ENCODE assay signal across 8 cellular contexts in genomic region chr13:110955072-110955503, GRCh38. TPM values are rescaled to one million over a fixed set of nuclear protein-coding genes. Genes with fewer than 3 reads are reported as not detected.
DNase-seq lines count a peak whose midpoint lies in the region; ATAC-seq and TF ChIP-seq lines count a peak whose summit lies in the region.
"Not testable (repeated sequence)": the region's sequence is repeated elsewhere in the genome, so short reads cannot be mapped to it uniquely, and the experiment has no call there.

No MANE protein-coding gene starts in this region.

- not testable (repeated sequence) for H3K9me3 ChIP-seq in left lung

- H3K4me1 ChIP-seq in left lung = not testable (repeated sequence)

- not testable (repeated sequence) for H3K27me3 ChIP-seq in left lung

- H3K4me3 Mint-ChIP-seq in dendritic cell treated with granulocyte-macrophage colony-stimulating factor and Interleukin-4, amounts not matched to agents 40 ng/mL and 50 ng/mL, for 4 days = not testable (repeated sequence)

- not testable (repeated sequence) for H3K27ac ChIP-seq in left lung

- peaks cover 21% of the 10 kb centered on the region for H3K9me3 Mint-ChIP-seq in dendritic cell treated with granulocyte-macrophage colony-stimulating factor and Interleukin-4, amounts not matched to agents 40 ng/mL and 50 ng/mL, for 4 days

- intact Hi-C loops in dendritic cell treated with granulocyte-macrophage colony-stimulating factor and Interleukin-4, amounts not matched to agents 40 ng/mL and 50 ng/mL, for 4 days (cut with micrococcal nuclease); left lung (cut with DNase I): not testable (repeated sequence)

- H3K4me1 Mint-ChIP-seq in dendritic cell treated with granulocyte-macrophage colony-stimulating factor and Interleukin-4, amounts not matched to agents 40 ng/mL and 50 ng/mL, for 4 days (ENCODE audit: low read depth) = peaks cover 13% of the 10 kb centered on the region

- H3K27ac Mint-ChIP-seq in dendritic cell treated with granulocyte-macrophage colony-stimulating factor and Interleukin-4, amounts not matched to agents 40 ng/mL and 50 ng/mL, for 4 days = peak overlapping the region; percentile 72

- H3K36me3 Mint-ChIP-seq in dendritic cell treated with granulocyte-macrophage colony-stimulating factor and Interleukin-4, amounts not matched to agents 40 ng/mL and 50 ng/mL, for 4 days (ENCODE audit: low read depth) = not testable (repeated sequence)

- H3K27me3 Mint-ChIP-seq in dendritic cell treated with granulocyte-macrophage colony-stimulating factor and Interleukin-4, amounts not matched to agents 40 ng/mL and 50 ng/mL, for 4 days = not testable (repeated sequence)

- TF ChIP-seq CTCF in left lung (IDR thresholded peaks at IDR 0.05) = not testable (repeated sequence)

- ATAC-seq in GM18511 (IDR thresholded peaks at IDR 0.05; ENCODE audit: unreplicated experiment) (peak; percentile 73), HG02981 (IDR thresholded peaks at IDR 0.05; ENCODE audit: unreplicated experiment) (peak; percentile 65), left lung (peak; percentile 92)

- H3K4me3 ChIP-seq in left lung = not testable (repeated sequence)

- peak; percentile 99 for DNase-seq in A172 (ENCODE audit: low spot score)
- DNase-seq in NK-92 treated with Interleukin-12 subunit alpha and Interleukin-12 subunit beta, amount 100 ng/mL, for 24 hours (lab: John Stamatoyannopoulos, UW) = peak; percentile 50
- peak; percentile 24 for DNase-seq in activated CD8-positive, alpha-beta memory T cell treated with anti-CD3 and anti-CD28 coated beads, Interleukin-2, amount 50 U/mL, for 24 hours (ENCODE audit: extremely low read depth)
- DNase-seq in left lung = peak; percentile 75 to 79
- peak; percentile 34 to 41 for DNase-seq in stimulated activated CD4-positive, alpha-beta T cell treated with anti-CD3 and anti-CD28 coated beads, Interleukin-12 subunit alpha, Interleukin-12 subunit beta, amount 100 ng/mL, for 24 hours (ENCODE audit: low read depth in 2 of 2)

- H3K36me3 ChIP-seq in left lung = not testable (repeated sequence)

RNA-seq across cellular contexts. Expression of gene ANKRD10, which starts 40.2 kb away (rescaled TPM):
- 446 and 575 TPM in 2 replicates for total RNA-seq in A172 (2014; rRNA removed; shearing (Covaris generic))
- total RNA-seq in left lung = 100 to 1,000 TPM; 101 to 110 TPM

Comparison
In these comparisons a context has a peak if more than half of its experiments do, and no peak if none do; other contexts are left out.
1. DNase-seq: peak in every context shown above with its lines; median percentile 99 in A172; 77 in left lung; 50 in NK-92 treated with Interleukin-12 subunit alpha and Interleukin-12 subunit beta, amount 100 ng/mL, for 24 hours; 38 in stimulated activated CD4-positive, alpha-beta T cell treated with anti-CD3 and anti-CD28 coated beads, Interleukin-12 subunit alpha, Interleukin-12 subunit beta, amount 100 ng/mL, for 24 hours; 24 in activated CD8-positive, alpha-beta memory T cell treated with anti-CD3 and anti-CD28 coated beads, Interleukin-2, amount 50 U/mL, for 24 hours.